Comparison of ENCODE assay signal across 7 cellular contexts in the genomic region with DNA sequence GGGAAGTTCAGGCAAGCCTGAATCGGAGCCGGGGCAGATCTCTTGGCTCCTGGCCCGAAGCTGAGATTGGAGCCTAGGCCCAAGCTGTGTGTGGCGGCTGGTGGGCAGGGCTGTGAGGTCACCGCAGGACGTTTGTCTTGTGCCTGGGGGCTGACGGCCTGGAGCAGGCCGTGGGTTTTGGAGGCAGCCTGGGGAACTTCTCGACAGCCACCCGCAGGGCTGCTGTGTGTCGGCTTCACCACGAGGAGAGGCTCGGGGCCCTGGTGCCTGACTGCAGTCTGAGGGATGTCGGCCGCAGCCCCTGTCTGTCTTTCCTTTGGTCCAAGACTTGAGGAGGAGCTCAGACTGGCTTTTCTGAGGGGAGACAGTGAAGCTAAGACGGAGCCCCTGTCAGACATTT. TPM values are rescaled to one million over a fixed set of nuclear protein-coding genes. Genes with fewer than 3 reads are reported as not detected.
"Had no signal": no experiment of that assay in that cellular context is flagged by ENCODE, and none has a peak within 500 bp of the region (broad histone marks: within the 10 kb centered on the region; RNA-seq: fewer than 3 reads in every experiment).

No MANE protein-coding gene starts in this region.

RNA-seq across cellular contexts. Expression of gene FAM90A1, which starts 5.1 kb away (rescaled TPM):
- total RNA-seq: chondrocyte, dermis blood vessel endothelial cell, dermis microvascular lymphatic vessel endothelial cell, endothelial cell of umbilical vein, fibroblast of villous mesenchyme, gastrocnemius medialis, gastroesophageal sphincter had no signal
